Comparison of ENCODE assay signal across 8 cellular contexts in the genomic region with DNA sequence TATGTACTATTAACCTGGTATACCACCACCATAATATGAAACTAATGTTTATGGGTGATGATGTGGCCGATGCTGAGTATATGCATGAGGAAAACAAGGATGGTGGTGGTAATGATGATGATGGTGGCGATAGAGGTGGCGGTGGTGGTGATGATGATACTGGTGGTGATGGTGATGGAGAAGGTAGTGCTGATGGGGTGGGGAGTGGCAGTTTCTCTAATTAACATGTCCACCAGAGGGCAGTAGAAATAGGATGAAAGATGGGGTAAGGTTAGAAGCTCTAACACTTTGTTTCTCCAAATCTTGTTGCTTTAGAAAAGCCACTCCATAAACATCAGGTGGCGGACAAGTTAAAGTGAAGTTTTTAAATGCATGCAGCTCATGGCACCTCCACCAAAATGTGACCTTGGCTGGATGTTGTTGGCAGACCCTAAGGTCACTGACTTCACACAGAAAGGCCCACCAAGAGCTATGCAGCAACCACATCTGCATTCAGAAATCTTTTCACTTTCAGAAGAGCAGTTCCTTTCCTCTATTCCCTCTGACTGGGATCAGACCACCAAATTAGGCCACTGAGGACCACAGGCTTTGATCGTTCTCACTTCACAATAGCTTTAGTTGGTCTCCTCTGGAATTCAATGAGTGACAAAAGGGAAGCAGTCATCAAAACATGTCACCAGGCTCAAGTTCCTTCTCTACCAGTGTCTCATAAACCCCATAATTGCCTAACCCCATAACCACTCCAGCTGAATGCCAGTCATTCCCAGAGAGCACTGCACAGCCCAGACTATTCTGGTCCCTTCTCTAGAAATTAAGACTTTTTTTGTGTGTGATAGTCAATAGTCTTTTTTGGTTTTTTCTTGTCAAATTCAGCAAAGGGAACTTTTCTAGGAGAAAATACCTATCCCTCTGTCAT. TPM values are rescaled to one million over a fixed set of nuclear protein-coding genes. Genes with fewer than 3 reads are reported as not detected.
DNase-seq lines count a peak whose midpoint lies in the region; ATAC-seq and TF ChIP-seq lines count a peak whose summit lies in the region.

No MANE protein-coding gene starts in this region.

- H3K36me3 ChIP-seq in CD8-positive, alpha-beta T cell (ENCODE audit: insufficient read depth, low read length) = no peaks in the 10 kb centered on the region
- no peaks in the 10 kb centered on the region for H3K36me3 ChIP-seq in tibial nerve

- CTCF ChIA-PET in CD8-positive, alpha-beta T cell (lab: Charles Lee) = interaction anchor here (0.7 to 3.7 kb wide), 11 partner anchors 9 to 1536 kb away, joined by 3 to 28 read pairs (median 5); no protein-coding TSS in a partner anchor

- H3K27me3 ChIP-seq in CD8-positive, alpha-beta T cell (ENCODE audit: insufficient read depth, low read length) = peaks cover 19% of the 10 kb centered on the region
- peaks cover 2 to 98% of the 10 kb centered on the region in 2 donors for H3K27me3 ChIP-seq in tibial nerve

- intact Hi-C loops in CD8-positive, alpha-beta T cell (cut with DNase I, micrococcal nuclease) = no loop called here
- intact Hi-C loops in left ventricle myocardium superior (cut with micrococcal nuclease) = no loop called here

- TF ChIP-seq CTCF in CD8-positive, alpha-beta T cell (IDR thresholded peaks at IDR 0.05) = no peak
- TF ChIP-seq CTCF in tibial nerve (IDR thresholded peaks at IDR 0.05) = peak in 4 of 5 experiments; percentile 14 to 46 (median 21)

- H3K4me3 Mint-ChIP-seq in CD8-positive, alpha-beta T cell = no peak overlapping the region

- no peaks in the 10 kb centered on the region for H3K9me3 Mint-ChIP-seq in CD8-positive, alpha-beta T cell

- no peaks in the 10 kb centered on the region for H3K36me3 Mint-ChIP-seq in CD8-positive, alpha-beta T cell

- peaks cover 16% of the 10 kb centered on the region for H3K4me1 ChIP-seq in CD8-positive, alpha-beta T cell (ENCODE audit: insufficient read depth, low read length)
- H3K4me1 ChIP-seq in tibial nerve = peaks cover 0 to 16% (median 0%) of the 10 kb centered on the region in 4 donors

- H3K4me1 Mint-ChIP-seq in CD8-positive, alpha-beta T cell (ENCODE audit: low read depth) = peaks cover 16% of the 10 kb centered on the region

- no peak for TF ChIP-seq EP300 in tibial nerve (IDR thresholded peaks at IDR 0.05)

- peaks cover 53% of the 10 kb centered on the region for H3K27me3 Mint-ChIP-seq in CD8-positive, alpha-beta T cell (ENCODE audit: low read depth)

- DNase-seq in CD8-positive, alpha-beta T cell = no peak
- DNase-seq in SKM-1 treated with dmso at 0.1 percent for 144 hours (lab: John Stamatoyannopoulos, UW; ENCODE audit: unreplicated experiment) (peak; percentile 66), left ventricle myocardium superior (no peak), tibial nerve (ENCODE audit: low spot score in 2 of 2) (no peak), GOT3 (lab: John Stamatoyannopoulos, UW) (no peak)

- H3K9me3 ChIP-seq in CD8-positive, alpha-beta T cell (ENCODE audit: low read length) = no peaks in the 10 kb centered on the region
- no peaks in the 10 kb centered on the region for H3K9me3 ChIP-seq in tibial nerve

- no peak overlapping the region for H3K27ac ChIP-seq in CD8-positive, alpha-beta T cell (ENCODE audit: low read depth, low read length)
- H3K27ac ChIP-seq in tibial nerve = no peak overlapping the region

- POLR2A ChIA-PET in CD8-positive, alpha-beta T cell (lab: Charles Lee) = no interaction called here

- WGBS in tibial nerve, 2 donors = 80 to 81% methylated on average over 5 of the region's 5 CpGs

- no peak overlapping the region for H3K4me3 ChIP-seq in CD8-positive, alpha-beta T cell (ENCODE audit: low read depth, low read length)
- H3K4me3 ChIP-seq in tibial nerve = no peak overlapping the region

- H3K27ac Mint-ChIP-seq in CD8-positive, alpha-beta T cell = no peak overlapping the region

- peak; percentile 65 for ATAC-seq in CD8-positive, alpha-beta T cell
- ATAC-seq in GM18517 (IDR thresholded peaks at IDR 0.05; ENCODE audit: unreplicated experiment) (peak; percentile 50), HG03378 (IDR thresholded peaks at IDR 0.05; ENCODE audit: unreplicated experiment) (peak; percentile 64), left ventricle myocardium superior (peak; percentile 56), HG03460 (IDR thresholded peaks at IDR 0.05; ENCODE audit: unreplicated experiment) (no peak)

- no peak for TF ChIP-seq POLR2A in tibial nerve (IDR thresholded peaks at IDR 0.05)

RNA-seq across cellular contexts. Expression of a gene that starts 7.5 kb away (rescaled TPM):
- 1 to 10 TPM; 2.0 to 2.6 TPM for total RNA-seq in CD8-positive, alpha-beta T cell
- 31.2 TPM for total RNA-seq in left ventricle myocardium superior
- total RNA-seq in tibial nerve = under 1 TPM in 1 of 4 donors, not detected in 3; 0.22 TPM
